In the genomic region with DNA sequence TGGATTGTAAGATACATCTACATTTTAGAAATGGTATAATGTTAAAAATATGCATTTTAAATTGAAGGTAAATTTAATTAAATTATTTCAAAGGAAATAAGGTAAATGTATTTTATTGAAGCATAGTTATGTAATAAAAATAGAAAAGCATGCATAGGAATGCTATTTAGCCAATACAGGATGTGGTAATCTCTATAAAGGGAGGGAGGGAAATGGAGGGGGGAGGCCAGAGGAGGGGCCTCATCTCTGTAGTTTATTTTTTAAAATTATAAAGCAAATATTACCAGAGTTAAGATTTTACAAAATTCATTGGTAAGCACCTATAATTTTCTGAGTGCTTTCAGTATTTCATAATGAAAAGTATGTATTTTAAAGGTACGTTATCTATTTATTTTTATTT, we compare ENCODE assay signal across 22 cellular contexts. TPM values are rescaled to one million over a fixed set of nuclear protein-coding genes. Genes with fewer than 3 reads are reported as not detected.
DNase-seq lines count a peak whose midpoint lies in the region; ATAC-seq and TF ChIP-seq lines count a peak whose summit lies in the region.
"Had no signal": no experiment of that assay in that cellular context is flagged by ENCODE, and none has a peak within 500 bp of the region (broad histone marks: within the 10 kb centered on the region; RNA-seq: fewer than 3 reads in every experiment).

No MANE protein-coding gene starts in this region.

- 0 out of 2 replicates have a peak overlapping the region, but pooled peaks have one; percentile 65 for H2AFZ ChIP-seq in SK-N-SH (ENCODE audit: low read depth)

- no peak for TF ChIP-seq POLR2A in GM18505 (IDR thresholded peaks at IDR 0.05; ENCODE audit: borderline replicate concordance, extremely low read depth, insufficient read depth, insufficient read length)

- no peak overlapping the region for H3K4me2 ChIP-seq in SK-N-SH

- POLR2A ChIA-PET in SK-N-SH (lab: Yijun Ruan, JAX), result no interaction called here

- H3K27me3 ChIP-seq in SK-N-SH (ENCODE audit: insufficient read depth) (no peaks in the 10 kb centered on the region), skeletal muscle tissue (ENCODE audit: control insufficient read depth in 3 of 3, insufficient read depth in 3 of 3, low read length in 3 of 3) (no peaks in the 10 kb centered on the region)
- H3K27me3 ChIP-seq: BE2C, colonic mucosa, esophagus squamous epithelium, thyroid gland had no signal

- H3K9me3 Mint-ChIP-seq in activated naive CD4-positive, alpha-beta T cell treated with anti-CD3 and anti-CD28 coated beads, Interleukin-2, amount 50 U/mL, for 24 hours, result no peaks in the 10 kb centered on the region
- H3K9me3 Mint-ChIP-seq in activated naive CD4-positive, alpha-beta T cell treated with anti-CD3 and anti-CD28 coated beads for 36 hours, result peaks cover 1% of the 10 kb centered on the region
- no peaks in the 10 kb centered on the region for H3K9me3 Mint-ChIP-seq in effector memory CD8-positive, alpha-beta T cell
- H3K9me3 Mint-ChIP-seq: endodermal cell had no signal

- no peak for TF ChIP-seq CTCF in SK-N-SH (IDR thresholded peaks at IDR 0.05)

- H3K4me3 ChIP-seq in SK-N-SH (ENCODE audit: low read depth in 2 of 2, low read length in 1 of 2) (no peak overlapping the region), skeletal muscle tissue (ENCODE audit: low read length in 3 of 3) (no peak overlapping the region)
- H3K4me3 ChIP-seq: colonic mucosa, esophagus squamous epithelium, HAP-1, thyroid gland had no signal

- H3K9ac ChIP-seq in SK-N-SH (no peak overlapping the region), skeletal muscle tissue (ENCODE audit: low read depth in 1 of 3, low read length in 3 of 3) (peak overlapping the region in 2 of 3 donors; percentile 41 to 45)

- H3K27me3 Mint-ChIP-seq in activated naive CD4-positive, alpha-beta T cell treated with anti-CD3 and anti-CD28 coated beads, Interleukin-2, amount 50 U/mL, for 24 hours, result no peaks in the 10 kb centered on the region
- no peaks in the 10 kb centered on the region for H3K27me3 Mint-ChIP-seq in activated naive CD4-positive, alpha-beta T cell treated with anti-CD3 and anti-CD28 coated beads for 36 hours (ENCODE audit: low read depth)
- H3K27me3 Mint-ChIP-seq in effector memory CD8-positive, alpha-beta T cell, result peaks cover 12 to 34% of the 10 kb centered on the region in 2 donors
- H3K27me3 Mint-ChIP-seq: stimulated activated naive CD8-positive, alpha-beta T cell treated with anti-CD3 and anti-CD28 coated beads, Interleukin-15, Interleukin-2, amounts not matched to agents 100 ng/mL and 50 ng/mL, for 24 hours had no signal

- no peaks in the 10 kb centered on the region for H3K9me2 ChIP-seq in SK-N-SH

- 71% methylated on average over 1 of the region's 1 CpG for WGBS in SK-N-SH (ENCODE audit: low lambda C conversion rate)

- ATAC-seq in effector memory CD8-positive, alpha-beta T cell (replicated peaks), result peak; percentile 58
- no peak for ATAC-seq in GM18505 (IDR thresholded peaks at IDR 0.05; ENCODE audit: unreplicated experiment)

- no peak for TF ChIP-seq RAD21 in SK-N-SH (IDR thresholded peaks at IDR 0.05; ENCODE audit: low read length)

- H3K4me1 Mint-ChIP-seq in activated naive CD4-positive, alpha-beta T cell treated with anti-CD3 and anti-CD28 coated beads, Interleukin-2, amount 50 U/mL, for 24 hours, result peaks cover 46% of the 10 kb centered on the region
- H3K4me1 Mint-ChIP-seq in activated naive CD4-positive, alpha-beta T cell treated with anti-CD3 and anti-CD28 coated beads for 36 hours (ENCODE audit: low read depth), result peaks cover 34% of the 10 kb centered on the region
- peaks cover 5% of the 10 kb centered on the region in 2 donors for H3K4me1 Mint-ChIP-seq in effector memory CD8-positive, alpha-beta T cell (ENCODE audit: low read depth in 2 of 2)

- peak overlapping the region in 1 of 2 experiments; percentile 82; a peak in 2 of 4 replicates for H3K27ac ChIP-seq in SK-N-SH (ENCODE audit: low read depth in 2 of 2, low read length in 1 of 2)
- peak overlapping the region; percentile 54 for H3K27ac ChIP-seq in skeletal muscle tissue (ENCODE audit: low read depth, low read length)
- H3K27ac ChIP-seq: colonic mucosa had no signal

- no peaks in the 10 kb centered on the region for H3F3A ChIP-seq in SK-N-SH (replicated peaks; ENCODE audit: insufficient read depth)

- H3K36me3 Mint-ChIP-seq in activated naive CD4-positive, alpha-beta T cell treated with anti-CD3 and anti-CD28 coated beads, Interleukin-2, amount 50 U/mL, for 24 hours, result peaks cover 11% of the 10 kb centered on the region
- peaks cover 7% of the 10 kb centered on the region for H3K36me3 Mint-ChIP-seq in activated naive CD4-positive, alpha-beta T cell treated with anti-CD3 and anti-CD28 coated beads for 36 hours (ENCODE audit: low read depth)
- H3K36me3 Mint-ChIP-seq in effector memory CD8-positive, alpha-beta T cell (ENCODE audit: insufficient read depth), result no peaks in the 10 kb centered on the region

- no peaks in the 10 kb centered on the region for H3K36me3 ChIP-seq in SK-N-SH (replicated peaks in 1 of 2; ENCODE audit: control insufficient read depth in 1 of 2, insufficient read depth in 2 of 2, low read length in 1 of 2)
- peaks cover 0 to 3% (median 0%) of the 10 kb centered on the region in 3 donors for H3K36me3 ChIP-seq in skeletal muscle tissue (ENCODE audit: control insufficient read depth in 3 of 3, insufficient read depth in 3 of 3, low read length in 3 of 3)
- H3K36me3 ChIP-seq: BE2C, colonic mucosa, esophagus squamous epithelium, HAP-1, thyroid gland had no signal

- no peaks in the 10 kb centered on the region for H3K9me3 ChIP-seq in SK-N-SH
- H3K9me3 ChIP-seq in skeletal muscle tissue (ENCODE audit: control insufficient read depth in 3 of 3, low read length in 3 of 3), result no peaks in the 10 kb centered on the region
- H3K9me3 ChIP-seq: BE2C, colonic mucosa, esophagus squamous epithelium, HAP-1, thyroid gland had no signal

- H3K79me2 ChIP-seq in SK-N-SH (ENCODE audit: insufficient read depth), result no peaks in the 10 kb centered on the region

- no peaks in the 10 kb centered on the region for H4K20me1 ChIP-seq in SK-N-SH (ENCODE audit: insufficient read depth)

- intact Hi-C loops in activated naive CD4-positive, alpha-beta T cell treated with anti-CD3 and anti-CD28 coated beads for 36 hours (cut with micrococcal nuclease), result loop anchor here (1.0 to 5.0 kb wide), 2 partner anchors 41 to 368 kb away; partner anchors contain the start of gene REV3L

- no peak overlapping the region for H3K4me3 Mint-ChIP-seq in activated naive CD4-positive, alpha-beta T cell treated with anti-CD3 and anti-CD28 coated beads, Interleukin-2, amount 50 U/mL, for 24 hours
- H3K4me3 Mint-ChIP-seq in activated naive CD4-positive, alpha-beta T cell treated with anti-CD3 and anti-CD28 coated beads for 36 hours, result no peak overlapping the region
- no peak overlapping the region for H3K4me3 Mint-ChIP-seq in effector memory CD8-positive, alpha-beta T cell
- H3K4me3 Mint-ChIP-seq: endodermal cell had no signal

- no peak for DNase-seq in activated naive CD4-positive, alpha-beta T cell treated with anti-CD3 and anti-CD28 coated beads for 36 hours
- no peak for DNase-seq in SK-N-SH
- DNase-seq in effector memory CD8-positive, alpha-beta T cell, result no peak
- no peak for DNase-seq in DMS 273 treated with DMSO at 0.1 percent for 48 hours (lab: John Stamatoyannopoulos, UW)
- DNase-seq in RKO (ENCODE audit: low spot score), result no peak
- DNase-seq: 8988T; activated CD4-positive, CD25-positive, alpha-beta regulatory T cell treated with anti-CD3 and anti-CD28 coated beads, Interleukin-2, amount 50 U/mL, for 72 hours; activated CD8-positive, alpha-beta memory T cell treated with anti-CD3 and anti-CD28 coated beads for 24 hours; BE2C; Calu3; colonic mucosa; endodermal cell; esophagus squamous epithelium; KG1; mesendoderm; SW 1271 had no signal

- CTCF ChIA-PET in activated naive CD4-positive, alpha-beta T cell treated with anti-CD3 and anti-CD28 coated beads for 36 hours (lab: Charles Lee), result no interaction called here
- CTCF ChIA-PET in SK-N-SH (lab: Yijun Ruan, JAX), result interaction anchor here (1.3 kb wide), 1 partner anchor 57 kb away, joined by 3 read pairs; no protein-coding TSS in a partner anchor

- peaks cover 0 to 8% of the 10 kb centered on the region in 2 experiments; a peak in 2 of 4 replicates for H3K4me1 ChIP-seq in SK-N-SH (ENCODE audit: control insufficient read depth in 1 of 2, insufficient read depth in 2 of 2, low read depth in 1 of 2, low read length in 1 of 2)
- H3K4me1 ChIP-seq in skeletal muscle tissue (ENCODE audit: control insufficient read depth in 3 of 3, insufficient read depth in 3 of 3, low read length in 3 of 3), result peaks cover 10 to 14% (median 13%) of the 10 kb centered on the region in 3 donors
- H3K4me1 ChIP-seq: colonic mucosa, esophagus squamous epithelium, HAP-1 had no signal

- no peak for TF ChIP-seq EP300 in SK-N-SH (IDR thresholded peaks at IDR 0.05; ENCODE audit: borderline replicate concordance in 1 of 2, low read depth in 1 of 2, low read length in 1 of 2)

- peak overlapping the region; percentile 97 for H3K27ac Mint-ChIP-seq in activated naive CD4-positive, alpha-beta T cell treated with anti-CD3 and anti-CD28 coated beads, Interleukin-2, amount 50 U/mL, for 24 hours
- no peak overlapping the region for H3K27ac Mint-ChIP-seq in activated naive CD4-positive, alpha-beta T cell treated with anti-CD3 and anti-CD28 coated beads for 36 hours
- H3K27ac Mint-ChIP-seq in effector memory CD8-positive, alpha-beta T cell, result no peak overlapping the region

TF ChIP-seq in SK-N-SH, 30 proteins besides CTCF, POLR2A, EP300 and RAD21 (continues in another document):
- TF ChIP-seq NFIC (IDR thresholded peaks at IDR 0.05; ENCODE audit: borderline replicate concordance) (no peak), RCOR1 (IDR thresholded peaks at IDR 0.05; ENCODE audit: low read length) (no peak), RXRA (IDR thresholded peaks at IDR 0.05; ENCODE audit: borderline replicate concordance, low read depth) (no peak), MEF2A (IDR thresholded peaks at IDR 0.05; ENCODE audit: borderline replicate concordance, low read depth) (no peak), FOXM1 (IDR thresholded peaks at IDR 0.05; ENCODE audit: low read depth) (no peak), TAF1 (IDR thresholded peaks at IDR 0.05; ENCODE audit: borderline replicate concordance, low read depth, low read length) (no peak), RFX5 (IDR thresholded peaks at IDR 0.05; ENCODE audit: low read length) (no peak)
- TF ChIP-seq, protein P1, sequence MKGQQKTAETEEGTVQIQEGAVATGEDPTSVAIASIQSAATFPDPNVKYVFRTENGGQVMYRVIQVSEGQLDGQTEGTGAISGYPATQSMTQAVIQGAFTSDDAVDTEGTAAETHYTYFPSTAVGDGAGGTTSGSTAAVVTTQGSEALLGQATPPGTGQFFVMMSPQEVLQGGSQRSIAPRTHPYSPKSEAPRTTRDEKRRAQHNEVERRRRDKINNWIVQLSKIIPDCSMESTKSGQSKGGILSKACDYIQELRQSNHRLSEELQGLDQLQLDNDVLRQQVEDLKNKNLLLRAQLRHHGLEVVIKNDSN (IDR thresholded peaks at IDR 0.05; ENCODE audit: borderline replicate concordance, low read depth), result no peak

RNA-seq across cellular contexts. Expression of gene SLC16A10, which starts 27.2 kb away (rescaled TPM):
- 1 to 10 TPM; 6.6 to 8.1 TPM for total RNA-seq in activated naive CD4-positive, alpha-beta T cell treated with anti-CD3 and anti-CD28 coated beads for 36 hours
- polyA plus RNA-seq in SK-N-SH (2012; rRNA removed), result 0.08 and 0.12 TPM in 2 replicates
- polyA plus RNA-seq in SK-N-SH (2012; cell fraction: cytosol; rRNA removed), result 0.09 and 0.21 TPM in 2 replicates
- polyA plus RNA-seq in SK-N-SH (2012; cell fraction: nucleus; rRNA removed), result 0.02 and 0.05 TPM in 2 replicates
- total RNA-seq in skeletal muscle tissue, result 40.7 TPM
